15 cellular contexts compared by ENCODE assay signal in genomic region chr18:36035253-36035652, GRCh38. TPM values are rescaled to one million over a fixed set of nuclear protein-coding genes. Genes with fewer than 3 reads are reported as not detected.
A peak's percentile ranks its signal among the peaks of the same experiment; 100 is the strongest.
DNase-seq lines count a peak whose midpoint lies in the region; ATAC-seq and TF ChIP-seq lines count a peak whose summit lies in the region.
"Had no signal": no experiment of that assay in that cellular context is flagged by ENCODE, and none has a peak within 500 bp of the region (broad histone marks: within the 10 kb centered on the region; RNA-seq: fewer than 3 reads in every experiment).

No MANE protein-coding gene starts in this region.

- peaks cover 22 to 41% of the 10 kb centered on the region in 2 donors for H3K4me1 Mint-ChIP-seq in natural killer cell

- TF ChIP-seq CTCF in natural killer cell (IDR thresholded peaks at IDR 0.05) (no peak), lower leg skin (IDR thresholded peaks at IDR 0.05) (no peak)

- ATAC-seq in GM19463 (IDR thresholded peaks at IDR 0.05; ENCODE audit: unreplicated experiment) (no peak), natural killer cell (no peak), HG03342 (IDR thresholded peaks at IDR 0.05; ENCODE audit: unreplicated experiment) (no peak)

- DNase-seq in DMS79 treated with DMSO at 0.1 percent for 48 hours (lab: John Stamatoyannopoulos, UW) (peak; percentile 56), NCI-H1417 treated with DMSO at 0.1 percent for 48 hours (lab: John Stamatoyannopoulos, UW) (peak; percentile 87), SHP77 (lab: John Stamatoyannopoulos, UW) (peak; percentile 59), left kidney (ENCODE audit: low read depth, low spot score) (peak; percentile 15), natural killer cell (no peak), lower leg skin (ENCODE audit: low spot score in 2 of 2) (no peak)
- DNase-seq: activated CD8-positive, alpha-beta memory T cell treated with anti-CD3 and anti-CD28 coated beads for 24 hours; CD4-positive, alpha-beta memory T cell; cerebellar nuclear complex; MM.1S; substantia nigra had no signal

- H3K9me3 Mint-ChIP-seq in natural killer cell = no peaks in the 10 kb centered on the region

- intact Hi-C loops in natural killer cell (cut with micrococcal nuclease) = no loop called here
- intact Hi-C loops in lower leg skin (cut with DNase I; ENCODE audit: low total_unique reads) = no loop called here

- no peak overlapping the region for H3K27ac Mint-ChIP-seq in natural killer cell
- H3K27ac Mint-ChIP-seq: activated naive CD4-positive, alpha-beta T cell treated with anti-CD3 and anti-CD28 coated beads, Interleukin-2, amount 50 U/mL, for 24 hours had no signal

- no peak overlapping the region for H3K4me3 Mint-ChIP-seq in natural killer cell

- no peak for TF ChIP-seq POLR2A in lower leg skin (IDR thresholded peaks at IDR 0.05)

- no peaks in the 10 kb centered on the region for H3K36me3 Mint-ChIP-seq in natural killer cell

- H3K27me3 Mint-ChIP-seq in natural killer cell (ENCODE audit: low read depth in 2 of 2) = no peaks in the 10 kb centered on the region
- H3K27me3 Mint-ChIP-seq: activated naive CD4-positive, alpha-beta T cell treated with anti-CD3 and anti-CD28 coated beads, Interleukin-2, amount 50 U/mL, for 24 hours; CD4-positive, alpha-beta memory T cell had no signal

- H3K4me3 ChIP-seq in lower leg skin (ENCODE audit: low read depth, poor library complexity, severe bottlenecking) = no peak overlapping the region
- H3K4me3 ChIP-seq: right atrium auricular region had no signal

RNA-seq across cellular contexts. Expression of gene RPRD1A, which starts 32.1 kb away (rescaled TPM):
- total RNA-seq in natural killer cell (10 to 100 TPM; 20.4 to 24.4 (median 23.3) TPM), lower leg skin (10 to 100 TPM; 30.1 to 55.9 (median 46.9) TPM)

Comparison
In these comparisons a context has a peak if more than half of its experiments do, and no peak if none do; other contexts are left out.
1. DNase-seq: peak in DMS79 treated with DMSO at 0.1 percent for 48 hours (single experiment), NCI-H1417 treated with DMSO at 0.1 percent for 48 hours (single experiment), SHP77 (2 of 2) and left kidney (single experiment); none in natural killer cell (single experiment) and lower leg skin (0 of 2).